Comparison of ENCODE assay signal across 36 cellular contexts in the genomic region with DNA sequence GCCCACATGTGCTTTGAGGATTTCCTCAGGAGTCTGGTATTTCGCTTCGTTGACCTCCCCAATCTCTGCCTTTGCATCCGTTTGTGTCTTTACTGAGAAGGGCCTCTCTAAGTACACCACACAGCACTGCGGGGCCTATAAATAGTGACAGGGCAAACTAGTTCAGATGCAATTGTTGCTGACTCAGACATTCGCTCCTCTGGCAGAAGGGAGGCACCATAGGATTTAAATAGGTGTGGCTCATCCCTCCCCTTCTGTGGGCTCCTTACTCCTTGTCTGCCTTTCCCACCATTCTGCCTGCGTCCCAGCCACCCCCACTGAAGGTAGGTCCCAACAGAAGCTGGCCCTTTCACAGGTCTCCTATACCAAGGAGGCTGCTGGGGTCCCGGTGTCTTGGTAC.
A peak's percentile ranks its signal among the peaks of the same experiment; 100 is the strongest.
DNase-seq lines count a peak whose midpoint lies in the region; ATAC-seq, FAIRE-seq and TF ChIP-seq lines count a peak whose summit lies in the region.
"Had no signal": no experiment of that assay in that cellular context is flagged by ENCODE, and none has a peak within 500 bp of the region (broad histone marks: within the 10 kb centered on the region; RNA-seq: fewer than 3 reads in every experiment).

No MANE protein-coding gene starts in this region.

- FAIRE-seq in HepG2 (lab: Jason Lieb, UNC) = no peak
- FAIRE-seq: small intestine had no signal

- H3K27me3 ChIP-seq in HepG2 (ENCODE audit: control insufficient read depth in 1 of 2, insufficient read depth in 2 of 2, low read length in 2 of 2) (0 out of 5 replicates have a peak, but pooled peaks cover 0 to 7% of the 10 kb centered on the region in 2 experiments), right lobe of liver (no peaks in the 10 kb centered on the region), endodermal cell (ENCODE audit: control insufficient read depth, insufficient read depth, low read length, poor library complexity, severe bottlenecking) (no peaks in the 10 kb centered on the region), heart right ventricle (peaks cover 0 to 19% (median 0%) of the 10 kb centered on the region in 7 donors)
- H3K27me3 ChIP-seq: colonic mucosa, SJSA1, suprapubic skin had no signal

- H3K9me3 Mint-ChIP-seq in endodermal cell = peaks cover 28% of the 10 kb centered on the region

- in situ Hi-C loops in HepG2 (cut with HindIII; ENCODE audit: extremely low pct_ligation_motif_present, low pct_unique_long_range_greater_than_20kb) = no loop called here

- H3K36me3 Mint-ChIP-seq in endodermal cell (ENCODE audit: low read depth) = peaks cover 9% of the 10 kb centered on the region
- H3K36me3 Mint-ChIP-seq: activated naive CD8-positive, alpha-beta T cell treated with anti-CD3 and anti-CD28 coated beads, Interleukin-2, amount 10 ng/mL, durations not matched to agents 7 days and 5 days; CD14-positive monocyte had no signal

- no peaks in the 10 kb centered on the region for H3K79me2 ChIP-seq in HepG2 (ENCODE audit: insufficient read depth, low read length)

- POLR2A ChIA-PET in HepG2 (lab: Yijun Ruan, JAX) = no interaction called here

- TF ChIP-seq POLR2A in HepG2 (IDR thresholded peaks at IDR 0.05; ENCODE audit: insufficient read depth in 1 of 2, low read depth in 2 of 2, low read length in 2 of 2) (no peak), right lobe of liver (IDR thresholded peaks at IDR 0.05) (no peak)

- ATAC-seq in HepG2 (no peak), right lobe of liver (no peak), HG03280 (IDR thresholded peaks at IDR 0.05; ENCODE audit: unreplicated experiment) (no peak), heart right ventricle (no peak), GM18858 (IDR thresholded peaks at IDR 0.05; ENCODE audit: unreplicated experiment) (no peak)
- ATAC-seq: activated T-cell treated with anti-CD3 and anti-CD28 coated beads, Interleukin-2, amount 50 U/mL, for 4 hours; natural killer cell treated with Interleukin-12 subunit alpha and Interleukin-12 subunit beta and Interleukin-15 and Interleukin-18, amount 100 ng/mL, for 72 hours had no signal

- peaks cover 8% of the 10 kb centered on the region for H3K27me3 Mint-ChIP-seq in endodermal cell (ENCODE audit: insufficient read depth)
- H3K27me3 Mint-ChIP-seq: activated naive CD8-positive, alpha-beta T cell treated with anti-CD3 and anti-CD28 coated beads, Interleukin-2, amount 10 ng/mL, durations not matched to agents 7 days and 5 days; natural killer cell treated with Interleukin-12 subunit alpha and Interleukin-12 subunit beta and Interleukin-15 and Interleukin-18, amount 100 ng/mL, for 72 hours had no signal

- no peak overlapping the region for H3K27ac Mint-ChIP-seq in endodermal cell
- H3K27ac Mint-ChIP-seq: activated naive CD8-positive, alpha-beta T cell treated with anti-CD3 and anti-CD28 coated beads, Interleukin-2, amount 10 ng/mL, durations not matched to agents 7 days and 5 days; CD14-positive monocyte; natural killer cell treated with Interleukin-12 subunit alpha and Interleukin-12 subunit beta and Interleukin-15 and Interleukin-18, amount 100 ng/mL, for 72 hours had no signal

- BruUV-seq in HepG2 (replicated peaks; lab: Mats Ljungman, UMichigan) = no TSS peak

- H3K9ac ChIP-seq in HepG2 (ENCODE audit: insufficient read depth, low read depth, low read length) (no peak overlapping the region), endodermal cell (ENCODE audit: extremely low read depth, low read length, poor library complexity, severe bottlenecking) (no peak overlapping the region)

- H3K4me3 Mint-ChIP-seq in endodermal cell = no peak overlapping the region
- H3K4me3 Mint-ChIP-seq: activated naive CD8-positive, alpha-beta T cell treated with anti-CD3 and anti-CD28 coated beads, Interleukin-2, amount 10 ng/mL, durations not matched to agents 7 days and 5 days; activated T-cell treated with anti-CD3 and anti-CD28 coated beads, Interleukin-2, amount 50 U/mL, for 4 hours; CD14-positive monocyte; natural killer cell treated with Interleukin-12 subunit alpha and Interleukin-12 subunit beta and Interleukin-15 and Interleukin-18, amount 100 ng/mL, for 72 hours had no signal

- no peak overlapping the region for H3K4me2 ChIP-seq in HepG2 (ENCODE audit: low read depth, low read length)

- H3K36me3 ChIP-seq in HepG2 (replicated peaks in 1 of 2; ENCODE audit: control insufficient read depth in 1 of 2, insufficient read depth in 2 of 2, low read length in 2 of 2) (no peaks in the 10 kb centered on the region), right lobe of liver (no peaks in the 10 kb centered on the region), endodermal cell (ENCODE audit: control insufficient read depth, insufficient read depth, low read length) (no peaks in the 10 kb centered on the region), heart right ventricle (no peaks in the 10 kb centered on the region)
- H3K36me3 ChIP-seq: colonic mucosa, SJSA1, suprapubic skin, WERI-Rb-1 had no signal

- TF ChIP-seq CTCF in HepG2 (CRISPR knock-in tag; IDR thresholded peaks at IDR 0.05) = no peak
- TF ChIP-seq CTCF in right lobe of liver (IDR thresholded peaks at IDR 0.05) = no peak
- no peak for TF ChIP-seq CTCF in endodermal cell (conservative IDR thresholded peaks at IDR 0.05)
- TF ChIP-seq CTCF in heart right ventricle (IDR thresholded peaks at IDR 0.05) = no peak

- peaks cover 12% of the 10 kb centered on the region for H3K4me1 Mint-ChIP-seq in endodermal cell
- H3K4me1 Mint-ChIP-seq: activated naive CD8-positive, alpha-beta T cell treated with anti-CD3 and anti-CD28 coated beads, Interleukin-2, amount 10 ng/mL, durations not matched to agents 7 days and 5 days; CD14-positive monocyte had no signal

- DNase-seq in HepG2 (ENCODE audit: low spot score) (no peak), right lobe of liver (no peak), endodermal cell (peak; percentile 69), myocyte (ENCODE audit: low read depth) (peak; percentile 83), NOMO-1 treated with DMSO at 0.1 percent for 48 hours (lab: John Stamatoyannopoulos, UW; ENCODE audit: unreplicated experiment) (no peak), heart right ventricle (no peak)
- DNase-seq: 8988T; activated CD4-positive, alpha-beta T cell treated with anti-CD3 and anti-CD28 coated beads, Interleukin-2, amount 50 U/mL, for 1 hour; activated gamma-delta T cell treated with Interleukin-2 at 50 U/mL for 16 hours; activated naive CD8-positive, alpha-beta T cell treated with anti-CD3 and anti-CD28 coated beads, Interleukin-2, amount 10 ng/mL, durations not matched to agents 7 days and 5 days; activated T-cell treated with anti-CD3 and anti-CD28 coated beads, Interleukin-2, amount 50 U/mL, for 4 hours; aorta; Calu3; colonic mucosa; DMS79; effector CD8-positive, alpha-beta T cell; erythroblast; GDM1; GOT3; midbrain; NCI-H1417; NCI-H2029 treated with DMSO at 0.1 percent for 48 hours; NCI-H2227 treated with DMSO at 0.1 percent for 48 hours; NCI-H526; retina; small intestine; stimulated activated naive CD4-positive, alpha-beta T cell; WERI-Rb-1 had no signal

- H3K4me3 ChIP-seq in HepG2 (replicated peaks in 1 of 3; ENCODE audit: insufficient read depth in 1 of 3, low read depth in 2 of 3, low read length in 3 of 3) = no peak overlapping the region
- no peak overlapping the region for H3K4me3 ChIP-seq in right lobe of liver
- H3K4me3 ChIP-seq in endodermal cell (ENCODE audit: low read length) = no peak overlapping the region
- no peak overlapping the region for H3K4me3 ChIP-seq in heart right ventricle
- H3K4me3 ChIP-seq: colonic mucosa, SJSA1, suprapubic skin had no signal

- CTCF ChIA-PET in HepG2 (lab: Yijun Ruan, JAX; ENCODE audit: low intra/inter-chr PET ratio, low total read pairs) = no interaction called here

- TF ChIP-seq RAD21 in HepG2 (CRISPR knock-in tag; IDR thresholded peaks at IDR 0.05) = no peak

- peaks cover 7% of the 10 kb centered on the region; the same call in 1 of the 2 replicates for H3K9me3 ChIP-seq in HepG2 (ENCODE audit: low read length)
- H3K9me3 ChIP-seq in right lobe of liver = no peaks in the 10 kb centered on the region
- peaks cover 9% of the 10 kb centered on the region for H3K9me3 ChIP-seq in endodermal cell (ENCODE audit: control insufficient read depth, low read length)
- H3K9me3 ChIP-seq in heart right ventricle = peaks cover 0 to 37% (median 6%) of the 10 kb centered on the region in 11 donors
- H3K9me3 ChIP-seq: colonic mucosa, suprapubic skin had no signal

- H3K4me1 ChIP-seq in HepG2 (ENCODE audit: insufficient read depth, low read length) (no peaks in the 10 kb centered on the region), right lobe of liver (no peaks in the 10 kb centered on the region), endodermal cell (ENCODE audit: control insufficient read depth, insufficient read depth, low read length) (no peaks in the 10 kb centered on the region), heart right ventricle (no peaks in the 10 kb centered on the region)
- H3K4me1 ChIP-seq: colonic mucosa, SJSA1, suprapubic skin had no signal

- TF ChIP-seq EP300 in HepG2 (IDR thresholded peaks at IDR 0.05; ENCODE audit: low read depth in 2 of 2, low read length in 2 of 2) = no peak
- TF ChIP-seq EP300 in HepG2 (CRISPR knock-in tag; IDR thresholded peaks at IDR 0.05; ENCODE audit: borderline replicate concordance) = no peak

- H3K27ac ChIP-seq in HepG2 (ENCODE audit: extremely low read length, insufficient read depth, low read length) (no peak overlapping the region), right lobe of liver (no peak overlapping the region), endodermal cell (ENCODE audit: low read depth, low read length) (no peak overlapping the region), heart right ventricle (no peak overlapping the region)
- H3K27ac ChIP-seq: colonic mucosa, HL-60, RWPE1, SJSA1, suprapubic skin, WERI-Rb-1 had no signal

- no peaks in the 10 kb centered on the region for H4K20me1 ChIP-seq in HepG2 (ENCODE audit: insufficient read depth, low read length)

- intact Hi-C loops in HepG2 (cut with micrococcal nuclease; ENCODE audit: unreplicated experiment) (no loop called here), right lobe of liver (cut with DNase I) (no loop called here), heart right ventricle (cut with DNase I) (no loop called here)

- H2AFZ ChIP-seq in HepG2 (ENCODE audit: low read length) = no peak overlapping the region

- 30% methylated on average over 7 of the region's 7 CpGs for WGBS in HepG2 (ENCODE audit: low lambda C conversion rate)
- 55% methylated on average over 6 of the region's 7 CpGs for WGBS in right lobe of liver (ENCODE audit: insufficient coverage, low coverage, low lambda C conversion rate, missing lambda C conversion rate)
- WGBS in endodermal cell (ENCODE audit: insufficient coverage in 1 of 2, insufficient read length in 1 of 2), 2 experiments = 81 to 93% methylated on average over 3 to 7 of the region's 7 CpGs
- WGBS in heart right ventricle, 2 donors = 41 to 45% methylated on average over 7 of the region's 7 CpGs

TF ChIP-seq in HepG2, 621 proteins besides CTCF, POLR2A, EP300 and RAD21 (continues in another document):
- no peak for TF ChIP-seq MTA3 (CRISPR knock-in tag; IDR thresholded peaks at IDR 0.05)
- no peak for TF ChIP-seq MXD3 (CRISPR knock-in tag; IDR thresholded peaks at IDR 0.05)

Comparison
In these comparisons a context has a peak if more than half of its experiments do, and no peak if none do; other contexts are left out.
1. DNase-seq: peak in endodermal cell (single experiment) and myocyte (single experiment); none in HepG2 (single experiment), right lobe of liver (0 of 3), NOMO-1 treated with DMSO at 0.1 percent for 48 hours (single experiment) and heart right ventricle (0 of 2).